ENCODE assay signal across 10 cellular contexts in genomic region chr5:76180817-76181805, GRCh38.
DNase-seq lines count a peak whose midpoint lies in the region; ATAC-seq, FAIRE-seq and TF ChIP-seq lines count a peak whose summit lies in the region.
"Had no signal": no experiment of that assay in that cellular context is flagged by ENCODE, and none has a peak within 500 bp of the region (broad histone marks: within the 10 kb centered on the region; RNA-seq: fewer than 3 reads in every experiment).

No MANE protein-coding gene starts in this region.

- peak; percentile 31 for DNase-seq in A673 (ENCODE audit: low spot score)
- peak; percentile 27 for DNase-seq in bronchial epithelial cell (ENCODE audit: low read depth)
- no peak for DNase-seq in pancreas
- DNase-seq in DMS114 treated with DMSO at 0.1 percent for 48 hours (lab: John Stamatoyannopoulos, UW; ENCODE audit: unreplicated experiment), result no peak
- DNase-seq in KBM-7, result no peak

- ATAC-seq in GM18873 (IDR thresholded peaks at IDR 0.05; ENCODE audit: low FRiP score, unreplicated experiment), result peak; percentile 63
- peak; percentile 87 for ATAC-seq in HG03520 (IDR thresholded peaks at IDR 0.05; ENCODE audit: unreplicated experiment)
- no peak for ATAC-seq in HG02623 (IDR thresholded peaks at IDR 0.05; ENCODE audit: unreplicated experiment)
- no peak for ATAC-seq in pancreas

- intact Hi-C loops in A673 (cut with micrococcal nuclease; ENCODE audit: unreplicated experiment) (no loop called here), pancreas (cut with DNase I) (no loop called here)

- H3K9me3 ChIP-seq in A673 (ENCODE audit: low read depth, low read length, poor library complexity, severe bottlenecking) (no peaks in the 10 kb centered on the region), pancreas (no peaks in the 10 kb centered on the region)

- no peak overlapping the region for H3K27ac ChIP-seq in A673 (ENCODE audit: low read depth, low read length, poor library complexity, severe bottlenecking)
- H3K27ac ChIP-seq in pancreas, result no peak overlapping the region
- H3K27ac ChIP-seq: parathyroid adenoma had no signal

- H3K4me3 ChIP-seq in A673 (ENCODE audit: low read depth, low read length, poor library complexity, severe bottlenecking) (no peak overlapping the region), bronchial epithelial cell (ENCODE audit: low read depth, low read length) (no peak overlapping the region), pancreas (no peak overlapping the region)

- 85 to 88% methylated on average over 8 of the region's 8 CpGs for WGBS in pancreas, 2 donors

- FAIRE-seq in bronchial epithelial cell (lab: Jason Lieb, UNC) (no peak), pancreas (lab: Jason Lieb, UNC) (no peak)
- FAIRE-seq: G401.6 had no signal

- H3K27me3 ChIP-seq in A673 (replicated peaks; ENCODE audit: insufficient read depth, low read depth, low read length, poor library complexity) (no peaks in the 10 kb centered on the region), bronchial epithelial cell (ENCODE audit: control insufficient read depth, insufficient read depth, low read length) (no peaks in the 10 kb centered on the region), pancreas (no peaks in the 10 kb centered on the region)

- CTCF ChIA-PET in A673 (lab: Charles Lee), result no interaction called here

- TF ChIP-seq CTCF in A673 (conservative IDR thresholded peaks at IDR 0.05; ENCODE audit: low read depth, low read length), result no peak
- TF ChIP-seq CTCF in bronchial epithelial cell (IDR thresholded peaks at IDR 0.05; ENCODE audit: insufficient read depth, low read length, severe bottlenecking), result no peak
- TF ChIP-seq CTCF in pancreas (IDR thresholded peaks at IDR 0.05), result no peak

- in situ Hi-C loops in KBM-7 (cut with MboI; ENCODE audit: low pct_unique_long_range_greater_than_20kb, low sequenced_read_pairs), result no loop called here

- no TSS peak for BruUV-seq in A673 (replicated peaks; lab: Mats Ljungman, UMichigan)

- H3K36me3 ChIP-seq in A673 (ENCODE audit: insufficient read depth, low read length, poor library complexity, severe bottlenecking) (no peaks in the 10 kb centered on the region), bronchial epithelial cell (ENCODE audit: control insufficient read depth, insufficient read depth, low read length) (no peaks in the 10 kb centered on the region), pancreas (no peaks in the 10 kb centered on the region)

- no peaks in the 10 kb centered on the region for H3K4me1 ChIP-seq in A673 (ENCODE audit: insufficient read depth, low read length, poor library complexity, severe bottlenecking)
- H3K4me1 ChIP-seq in pancreas, result no peaks in the 10 kb centered on the region
- H3K4me1 ChIP-seq: parathyroid adenoma had no signal

- POLR2A ChIA-PET in A673 (lab: Charles Lee; ENCODE audit: low non-redundant PET), result interaction anchor here (0.7 kb wide), 1 partner anchor 176 kb away, joined by 4 read pairs; no protein-coding TSS in a partner anchor

Comparison
In these comparisons a context has a peak if more than half of its experiments do, and no peak if none do; other contexts are left out.
1. DNase-seq: peak in A673 (single experiment) and bronchial epithelial cell (single experiment); none in pancreas (0 of 6), DMS114 treated with DMSO at 0.1 percent for 48 hours (single experiment) and KBM-7 (single experiment).
2. ATAC-seq: peak in GM18873 (single experiment) and HG03520 (single experiment); none in HG02623 (single experiment) and pancreas (0 of 4).